Comparison of ENCODE assay signal across 1 cellular context in the genomic region with DNA sequence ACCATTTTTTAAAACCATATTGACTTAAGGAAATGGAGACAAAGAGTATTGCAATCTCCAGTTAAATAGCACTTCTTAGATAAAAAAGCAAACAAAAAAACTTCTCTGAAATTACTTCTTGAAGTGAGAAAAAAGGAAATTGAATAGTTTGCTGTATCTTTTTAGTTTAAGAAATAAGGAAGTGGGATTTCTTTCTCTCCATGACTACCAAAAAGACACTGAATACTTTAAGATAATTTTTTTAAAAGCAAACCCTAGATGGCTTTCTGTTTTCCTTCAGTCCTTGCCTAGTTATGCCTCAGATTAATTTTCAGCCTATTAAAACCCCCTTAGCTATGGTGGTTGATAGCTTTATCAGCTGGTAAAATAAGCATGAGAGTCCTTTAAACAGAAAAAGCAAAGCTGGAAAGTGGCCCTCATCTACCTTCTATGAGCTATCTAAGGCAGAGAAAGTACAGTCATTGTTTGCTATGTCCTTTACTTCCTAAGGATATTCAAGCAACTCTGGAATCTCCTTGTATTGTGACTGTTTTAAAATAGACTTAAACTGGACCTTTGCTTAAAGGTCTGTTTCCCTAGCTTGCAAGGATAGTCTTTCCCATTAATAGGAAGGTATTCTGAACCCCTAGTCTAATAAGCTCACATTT.
TF ChIP-seq lines count a peak whose summit lies in the region.

No MANE protein-coding gene starts in this region.

TF ChIP-seq in HCT116, 20 proteins besides CTCF, POLR2A, EP300 and RAD21 (continued from another document):
- TF ChIP-seq ATF3 (IDR thresholded peaks at IDR 0.05), result no peak
- TF ChIP-seq ZBTB33 (IDR thresholded peaks at IDR 0.05; ENCODE audit: extremely low read depth, insufficient replicate concordance, low read length), result no peak
- TF ChIP-seq, protein P1, sequence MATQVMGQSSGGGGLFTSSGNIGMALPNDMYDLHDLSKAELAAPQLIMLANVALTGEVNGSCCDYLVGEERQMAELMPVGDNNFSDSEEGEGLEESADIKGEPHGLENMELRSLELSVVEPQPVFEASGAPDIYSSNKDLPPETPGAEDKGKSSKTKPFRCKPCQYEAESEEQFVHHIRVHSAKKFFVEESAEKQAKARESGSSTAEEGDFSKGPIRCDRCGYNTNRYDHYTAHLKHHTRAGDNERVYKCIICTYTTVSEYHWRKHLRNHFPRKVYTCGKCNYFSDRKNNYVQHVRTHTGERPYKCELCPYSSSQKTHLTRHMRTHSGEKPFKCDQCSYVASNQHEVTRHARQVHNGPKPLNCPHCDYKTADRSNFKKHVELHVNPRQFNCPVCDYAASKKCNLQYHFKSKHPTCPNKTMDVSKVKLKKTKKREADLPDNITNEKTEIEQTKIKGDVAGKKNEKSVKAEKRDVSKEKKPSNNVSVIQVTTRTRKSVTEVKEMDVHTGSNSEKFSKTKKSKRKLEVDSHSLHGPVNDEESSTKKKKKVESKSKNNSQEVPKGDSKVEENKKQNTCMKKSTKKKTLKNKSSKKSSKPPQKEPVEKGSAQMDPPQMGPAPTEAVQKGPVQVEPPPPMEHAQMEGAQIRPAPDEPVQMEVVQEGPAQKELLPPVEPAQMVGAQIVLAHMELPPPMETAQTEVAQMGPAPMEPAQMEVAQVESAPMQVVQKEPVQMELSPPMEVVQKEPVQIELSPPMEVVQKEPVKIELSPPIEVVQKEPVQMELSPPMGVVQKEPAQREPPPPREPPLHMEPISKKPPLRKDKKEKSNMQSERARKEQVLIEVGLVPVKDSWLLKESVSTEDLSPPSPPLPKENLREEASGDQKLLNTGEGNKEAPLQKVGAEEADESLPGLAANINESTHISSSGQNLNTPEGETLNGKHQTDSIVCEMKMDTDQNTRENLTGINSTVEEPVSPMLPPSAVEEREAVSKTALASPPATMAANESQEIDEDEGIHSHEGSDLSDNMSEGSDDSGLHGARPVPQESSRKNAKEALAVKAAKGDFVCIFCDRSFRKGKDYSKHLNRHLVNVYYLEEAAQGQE (IDR thresholded peaks at IDR 0.05; ENCODE audit: low read depth), result no peak
- no peak for TF ChIP-seq JUND (IDR thresholded peaks at IDR 0.05)
- TF ChIP-seq MAX (IDR thresholded peaks at IDR 0.05), result no peak
- no peak for TF ChIP-seq YY1 (IDR thresholded peaks at IDR 0.05; ENCODE audit: extremely low read depth, insufficient replicate concordance, low read depth, low read length)
- no peak for TF ChIP-seq ZFX (IDR thresholded peaks at IDR 0.05)
- no peak for TF ChIP-seq EZH2phosphoT487 (IDR thresholded peaks at IDR 0.05; ENCODE audit: borderline replicate concordance)
- TF ChIP-seq TCF7L2 (IDR thresholded peaks at IDR 0.05; ENCODE audit: borderline replicate concordance, extremely low read depth, insufficient read depth, insufficient read length), result no peak
